Comparison of ENCODE assay signal across 24 cellular contexts in the genomic region with DNA sequence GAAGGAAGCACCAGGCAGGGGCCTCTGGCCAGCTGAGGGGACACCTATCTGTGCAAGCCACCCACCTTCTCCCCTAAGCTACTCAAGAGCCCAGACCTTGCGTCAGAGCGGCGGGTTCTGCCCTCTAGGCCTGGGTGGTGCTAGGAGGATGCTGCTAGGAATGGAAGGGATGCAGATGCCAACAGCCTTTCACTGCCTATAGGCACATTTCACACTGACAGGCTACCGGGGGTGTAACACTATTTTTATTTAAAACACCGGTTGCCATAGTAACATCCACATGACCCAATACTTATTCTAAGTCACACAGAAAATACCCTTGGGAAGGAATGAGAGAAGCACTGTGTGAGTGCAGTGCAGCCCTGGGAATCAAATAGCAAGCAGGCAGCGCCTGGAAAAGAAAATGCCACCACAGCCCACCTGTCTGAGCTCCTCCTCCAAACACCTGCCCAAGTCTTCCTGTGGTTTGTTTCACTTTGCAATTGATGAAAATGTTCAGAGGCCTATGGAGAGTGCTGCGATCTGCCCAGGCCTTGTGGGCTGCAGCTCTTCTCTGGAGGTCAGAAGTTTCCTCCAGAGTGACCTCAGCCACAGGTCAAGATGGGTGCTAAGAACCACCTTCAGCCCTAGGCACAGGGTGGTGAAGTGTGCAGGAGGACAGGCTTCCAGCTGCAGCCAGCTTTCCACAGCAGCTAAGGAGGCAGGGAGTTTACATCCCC.
DNase-seq lines count a peak whose midpoint lies in the region; ATAC-seq and TF ChIP-seq lines count a peak whose summit lies in the region.
"Had no signal": no experiment of that assay in that cellular context is flagged by ENCODE, and none has a peak within 500 bp of the region (broad histone marks: within the 10 kb centered on the region; RNA-seq: fewer than 3 reads in every experiment).

No MANE protein-coding gene starts in this region.

- H3K4me1 Mint-ChIP-seq in H9 (peaks cover 16 to 18% of the 10 kb centered on the region in 2 experiments), T-helper 17 cell (peaks cover 4% of the 10 kb centered on the region)
- no peaks in the 10 kb centered on the region for H3K4me1 Mint-ChIP-seq in activated T-helper 17 cell treated with anti-CD3 and anti-CD28 coated beads, Interleukin-2, amount 50 U/mL, for 72 hours

- H3K56ac ChIP-seq in H9 (ENCODE audit: insufficient read length, low read depth, low read length), result no peak overlapping the region

- H3K27me3 ChIP-seq in H9 (ENCODE audit: insufficient read depth, low read length), result no peaks in the 10 kb centered on the region
- H3K27me3 ChIP-seq in iPS-20b (ENCODE audit: insufficient read depth, low read length), result peaks cover 4% of the 10 kb centered on the region; the same call in 1 of the 2 replicates
- H3K27me3 ChIP-seq: brain microvascular endothelial cell had no signal

- H2BK120ac ChIP-seq in H9 (ENCODE audit: low read depth, low read length, poor library complexity, severe bottlenecking), result no peak overlapping the region

- no peaks in the 10 kb centered on the region for H3K36me3 ChIP-seq in iPS-20b (ENCODE audit: insufficient read depth, low read depth, low read length)
- H3K36me3 ChIP-seq: brain microvascular endothelial cell, esophagus squamous epithelium, gastroesophageal sphincter, thoracic aorta had no signal

- no peak overlapping the region for H3K23ac ChIP-seq in H9 (ENCODE audit: insufficient read length, low read depth, low read length)

- H4K20me1 ChIP-seq in H9 (ENCODE audit: control insufficient read depth, insufficient read depth, insufficient read length), result no peaks in the 10 kb centered on the region

- no peak overlapping the region for H4K8ac ChIP-seq in H9 (replicated peaks; ENCODE audit: insufficient read length, low read depth, low read length)

- H3K4me3 Mint-ChIP-seq in H9 (no peak overlapping the region), T-helper 17 cell (no peak overlapping the region)
- no peak overlapping the region for H3K4me3 Mint-ChIP-seq in activated T-helper 17 cell treated with anti-CD3 and anti-CD28 coated beads, Interleukin-2, amount 50 U/mL, for 72 hours
- H3K4me3 Mint-ChIP-seq: CD8-positive, alpha-beta T cell; effector memory CD8-positive, alpha-beta T cell; naive thymus-derived CD8-positive, alpha-beta T cell had no signal

- peak overlapping the region; percentile 87 for H3K18ac ChIP-seq in H9 (ENCODE audit: insufficient read length, low read depth, low read length)

- no peaks in the 10 kb centered on the region for H3K9me3 ChIP-seq in H9 (ENCODE audit: control insufficient read depth, low read depth, low read length)
- H3K9me3 ChIP-seq in T-helper 17 cell (ENCODE audit: control insufficient read depth, low read length, poor library complexity, severe bottlenecking), result no peaks in the 10 kb centered on the region
- no peaks in the 10 kb centered on the region for H3K9me3 ChIP-seq in iPS-20b (ENCODE audit: insufficient read depth, low read depth, low read length)
- H3K9me3 ChIP-seq: esophagus squamous epithelium, gastroesophageal sphincter, thoracic aorta had no signal

- H2BK12ac ChIP-seq in H9 (ENCODE audit: insufficient read length, low read depth, low read length), result no peak overlapping the region

- H3K4me1 ChIP-seq in H9 (ENCODE audit: insufficient read depth, low read length) (no peaks in the 10 kb centered on the region; the same call in 1 of the 2 replicates), iPS-20b (ENCODE audit: insufficient read depth, low read length) (peaks cover 5% of the 10 kb centered on the region)
- H3K4me1 ChIP-seq: esophagus squamous epithelium, gastroesophageal sphincter had no signal

- H4K91ac ChIP-seq in H9 (ENCODE audit: insufficient read length, low read depth, low read length), result no peak overlapping the region

- H3K27me3 Mint-ChIP-seq in H9 (ENCODE audit: low read depth) (peaks cover 4% of the 10 kb centered on the region), T-helper 17 cell (peaks cover 34% of the 10 kb centered on the region)
- H3K27me3 Mint-ChIP-seq in activated T-helper 17 cell treated with anti-CD3 and anti-CD28 coated beads, Interleukin-2, amount 50 U/mL, for 72 hours, result no peaks in the 10 kb centered on the region

- H4K5ac ChIP-seq in H9 (ENCODE audit: insufficient read length, low read depth, low read length), result no peak overlapping the region

- no peak overlapping the region for H3K4ac ChIP-seq in H9 (ENCODE audit: low read depth, low read length)

- no peaks in the 10 kb centered on the region for H3K79me2 ChIP-seq in H9 (ENCODE audit: insufficient read depth, low read length)

- H3K4me3 ChIP-seq in iPS-20b (ENCODE audit: low read length), result no peak overlapping the region
- H3K4me3 ChIP-seq: esophagus squamous epithelium, gastroesophageal sphincter, SK-N-MC, thoracic aorta had no signal

- H3K36me3 Mint-ChIP-seq in H9 (ENCODE audit: insufficient read depth in 1 of 3, low read depth in 3 of 3) (no peaks in the 10 kb centered on the region), T-helper 17 cell (ENCODE audit: low read depth) (no peaks in the 10 kb centered on the region)
- H3K36me3 Mint-ChIP-seq in activated T-helper 17 cell treated with anti-CD3 and anti-CD28 coated beads, Interleukin-2, amount 50 U/mL, for 72 hours (ENCODE audit: low read depth), result no peaks in the 10 kb centered on the region
- H3K36me3 Mint-ChIP-seq: CD8-positive, alpha-beta T cell; naive thymus-derived CD8-positive, alpha-beta T cell had no signal

- H3K27ac ChIP-seq in H9 (ENCODE audit: insufficient read length, low read depth, low read length) (no peak overlapping the region), iPS-20b (ENCODE audit: low read length) (no peak overlapping the region)
- H3K27ac ChIP-seq: brain microvascular endothelial cell, esophagus squamous epithelium, gastroesophageal sphincter, RWPE1, SK-N-MC, thoracic aorta, VCaP had no signal

- no CpG with 5 or more reads among the region's 7 CpGs for WGBS in H9 (ENCODE audit: extremely low coverage, insufficient read length, low lambda C conversion rate)

- H3K4me2 ChIP-seq in H9 (ENCODE audit: insufficient read depth, insufficient read length, low read length), result no peak overlapping the region

- H3K9ac ChIP-seq in H9 (ENCODE audit: extremely low read depth, insufficient read length, low read length), result no peak overlapping the region
- peak overlapping the region; percentile 7; the same call in 1 of the 2 replicates for H3K9ac ChIP-seq in iPS-20b (ENCODE audit: low read depth, low read length)

- peak overlapping the region; percentile 87 for H3K14ac ChIP-seq in H9 (ENCODE audit: insufficient read depth, low read length)

- H2AFZ ChIP-seq in H9 (ENCODE audit: low read length), result no peak overlapping the region

- ATAC-seq in T-helper 17 cell (no peak), HG03196 (IDR thresholded peaks at IDR 0.05; ENCODE audit: unreplicated experiment) (no peak)
- ATAC-seq in activated T-helper 17 cell treated with anti-CD3 and anti-CD28 coated beads, Interleukin-2, amount 50 U/mL, for 72 hours (replicated peaks), result no peak
- ATAC-seq: CD8-positive, alpha-beta T cell; effector memory CD8-positive, alpha-beta T cell; gastroesophageal sphincter; naive thymus-derived CD8-positive, alpha-beta T cell had no signal

- no peak overlapping the region for H2BK20ac ChIP-seq in H9 (ENCODE audit: low read depth, low read length, poor library complexity, severe bottlenecking)

- peak; percentile 43 for DNase-seq in H9
- DNase-seq in T-helper 17 cell, result no peak
- peak; percentile 30 for DNase-seq in renal cortical epithelial cell (ENCODE audit: low read depth)
- no peak for DNase-seq in MV-4-11 (lab: John Stamatoyannopoulos, UW)
- DNase-seq: activated effector memory CD4-positive, alpha-beta T cell treated with Interleukin-2 at 50 U/mL for 16 hours; brain microvascular endothelial cell; CD8-positive, alpha-beta T cell; DMS53; effector memory CD8-positive, alpha-beta T cell; esophagus squamous epithelium; Karpas-422; naive thymus-derived CD8-positive, alpha-beta T cell; NCI-H1048; NCI-H2107; NCI-H524; T-helper 2 cell had no signal

- H3K23me2 ChIP-seq in H9 (ENCODE audit: insufficient read length, low read depth, low read length, poor library complexity, severe bottlenecking), result no peaks in the 10 kb centered on the region

- H3K79me1 ChIP-seq in H9 (ENCODE audit: insufficient read depth, low read depth, low read length, poor library complexity, severe bottlenecking), result no peaks in the 10 kb centered on the region

- no peak overlapping the region for H2AK5ac ChIP-seq in H9 (ENCODE audit: insufficient read length, low read length)

- H3K9me3 Mint-ChIP-seq in H9, result no peaks in the 10 kb centered on the region; a peak in 1 of 5 replicates
- H3K9me3 Mint-ChIP-seq in activated T-helper 17 cell treated with anti-CD3 and anti-CD28 coated beads, Interleukin-2, amount 50 U/mL, for 72 hours, result no peaks in the 10 kb centered on the region
- H3K9me3 Mint-ChIP-seq: CD8-positive, alpha-beta T cell; effector memory CD8-positive, alpha-beta T cell; naive thymus-derived CD8-positive, alpha-beta T cell had no signal

- TF ChIP-seq CTCF in H9 (conservative IDR thresholded peaks at IDR 0.05), result no peak

- H2BK15ac ChIP-seq in H9 (ENCODE audit: low read depth, low read length), result no peak overlapping the region

- no peak overlapping the region for H2BK5ac ChIP-seq in H9 (ENCODE audit: insufficient read length, low read length)

- H3K27ac Mint-ChIP-seq in H9, result peak overlapping the region; percentile 6 to 93 (median 83); a peak in 5 of 7 replicates
- peak overlapping the region; percentile 34 for H3K27ac Mint-ChIP-seq in T-helper 17 cell
- no peak overlapping the region for H3K27ac Mint-ChIP-seq in activated T-helper 17 cell treated with anti-CD3 and anti-CD28 coated beads, Interleukin-2, amount 50 U/mL, for 72 hours
- H3K27ac Mint-ChIP-seq: CD8-positive, alpha-beta T cell; effector memory CD8-positive, alpha-beta T cell; naive thymus-derived CD8-positive, alpha-beta T cell had no signal

- H3T11ph ChIP-seq in H9 (ENCODE audit: low read length), result no peak overlapping the region

Comparison
In these comparisons a context has a peak if more than half of its experiments do, and no peak if none do; other contexts are left out.
1. DNase-seq: peak in H9 (single experiment) and renal cortical epithelial cell (single experiment); none in T-helper 17 cell (0 of 3) and MV-4-11 (single experiment).